In the genomic region with DNA sequence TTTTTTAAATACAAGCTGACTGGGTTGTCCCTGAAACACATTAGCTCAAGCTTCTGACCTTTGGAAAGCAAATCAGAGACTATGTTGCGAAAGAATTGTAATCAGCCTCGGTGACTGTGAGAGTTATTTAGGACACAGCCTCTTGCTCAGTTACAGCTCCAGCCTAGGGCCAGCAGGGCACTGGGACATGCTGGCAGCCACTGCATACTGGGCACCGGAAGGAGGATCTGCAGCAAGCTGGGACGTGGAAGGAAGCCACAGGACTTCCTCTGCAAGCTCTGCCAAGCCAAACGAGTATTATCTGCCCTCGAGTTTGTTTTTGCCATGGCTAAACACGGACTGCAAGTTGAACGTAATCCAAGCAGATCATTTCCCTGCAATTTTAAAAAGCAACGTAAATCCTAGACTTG, we compare ENCODE assay signal across 8 cellular contexts. TPM values are rescaled to one million over a fixed set of nuclear protein-coding genes. Genes with fewer than 3 reads are reported as not detected.
DNase-seq lines count a peak whose midpoint lies in the region; ATAC-seq and TF ChIP-seq lines count a peak whose summit lies in the region.

No MANE protein-coding gene starts in this region.

- H3K4me1 Mint-ChIP-seq in activated CD4-positive, alpha-beta memory T cell treated with anti-CD3 and anti-CD28 coated beads, Interleukin-2, amount 10 ng/mL, durations not matched to agents 7 days and 5 days: peaks cover 50% of the 10 kb centered on the region

- POLR2A ChIA-PET in activated CD4-positive, alpha-beta memory T cell treated with anti-CD3 and anti-CD28 coated beads, Interleukin-2, amount 10 ng/mL, durations not matched to agents 7 days and 5 days (lab: Charles Lee): interaction anchor here (1.0 to 8.1 kb wide), 13 partner anchors 12 to 209 kb away, joined by 3 to 97 read pairs (median 6); partner anchors contain the start of genes CNBP and COPG1

- peak overlapping the region; percentile 56 for H3K4me3 ChIP-seq in Loucy (ENCODE audit: low read length, poor library complexity, severe bottlenecking)

- peak overlapping the region; percentile 71 for H3K4me2 ChIP-seq in Loucy (ENCODE audit: low read depth, low read length, poor library complexity, severe bottlenecking)

- peak overlapping the region; percentile 63 for H3K9ac ChIP-seq in Loucy (ENCODE audit: low read depth, low read length, poor library complexity, severe bottlenecking)

- H3K27me3 Mint-ChIP-seq in activated CD4-positive, alpha-beta memory T cell treated with anti-CD3 and anti-CD28 coated beads, Interleukin-2, amount 10 ng/mL, durations not matched to agents 7 days and 5 days: no peaks in the 10 kb centered on the region

- H3K9me3 Mint-ChIP-seq in activated CD4-positive, alpha-beta memory T cell treated with anti-CD3 and anti-CD28 coated beads, Interleukin-2, amount 10 ng/mL, durations not matched to agents 7 days and 5 days: no peaks in the 10 kb centered on the region

- DNase-seq in D341Med (ENCODE audit: low spot score): peak; percentile 48
- DNase-seq in activated CD4-positive, alpha-beta memory T cell treated with anti-CD3 and anti-CD28 coated beads, Interleukin-2, amount 10 ng/mL, durations not matched to agents 7 days and 5 days: peak; percentile 42
- peak; percentile 88 for DNase-seq in fibroblast of peridontal ligament (ENCODE audit: extremely low read depth)
- peak; percentile 45 for DNase-seq in occipital lobe (lab: John Stamatoyannopoulos, UW)
- no peak for DNase-seq in GM13976 (ENCODE audit: low spot score)
- DNase-seq in GM19240 (ENCODE audit: insufficient read length, low spot score): no peak

- in situ Hi-C loops in GM13976 (cut with MboI; ENCODE audit: low sequenced_read_pairs, unreplicated experiment): no loop called here

- peak overlapping the region; percentile 73 for H3K27ac Mint-ChIP-seq in activated CD4-positive, alpha-beta memory T cell treated with anti-CD3 and anti-CD28 coated beads, Interleukin-2, amount 10 ng/mL, durations not matched to agents 7 days and 5 days

- no peaks in the 10 kb centered on the region for H3K36me3 Mint-ChIP-seq in activated CD4-positive, alpha-beta memory T cell treated with anti-CD3 and anti-CD28 coated beads, Interleukin-2, amount 10 ng/mL, durations not matched to agents 7 days and 5 days (ENCODE audit: low read depth)

- H3K36me3 ChIP-seq in Loucy (ENCODE audit: insufficient read depth, low read length): no peaks in the 10 kb centered on the region

- H4K20me1 ChIP-seq in Loucy (ENCODE audit: insufficient read depth, low read length, poor library complexity, severe bottlenecking): no peaks in the 10 kb centered on the region

- H3K9me3 ChIP-seq in Loucy (ENCODE audit: insufficient read depth, low read depth, low read length): no peaks in the 10 kb centered on the region

- no peak for TF ChIP-seq CTCF in Loucy (conservative IDR thresholded peaks at IDR 0.05; ENCODE audit: low read length)
- no peak for TF ChIP-seq CTCF in GM13976 (IDR thresholded peaks at IDR 0.05; ENCODE audit: borderline replicate concordance, control extremely low read depth, extremely low read depth, insufficient read depth, missing control alignments)

- H3K4me1 ChIP-seq in Loucy (ENCODE audit: insufficient read depth, low read length, poor library complexity, severe bottlenecking): peaks cover 25% of the 10 kb centered on the region

- no peaks in the 10 kb centered on the region for H3K27me3 ChIP-seq in Loucy (ENCODE audit: insufficient read depth, low read length, poor library complexity, severe bottlenecking)

- CTCF ChIA-PET in activated CD4-positive, alpha-beta memory T cell treated with anti-CD3 and anti-CD28 coated beads, Interleukin-2, amount 10 ng/mL, durations not matched to agents 7 days and 5 days (lab: Charles Lee): interaction anchor here (0.9 to 3.7 kb wide), 18 partner anchors 8 to 255 kb away, joined by 3 to 30 read pairs (median 5); partner anchors contain the start of genes CNBP and COPG1

- no peaks in the 10 kb centered on the region for H3K9me2 ChIP-seq in Loucy (replicated peaks; ENCODE audit: low read depth, low read length)

- no peak overlapping the region for H3K4me3 Mint-ChIP-seq in activated CD4-positive, alpha-beta memory T cell treated with anti-CD3 and anti-CD28 coated beads, Interleukin-2, amount 10 ng/mL, durations not matched to agents 7 days and 5 days

- peaks cover 5% of the 10 kb centered on the region; the same call in 1 of the 2 replicates for H3F3A ChIP-seq in Loucy (ENCODE audit: low read depth)

- no peaks in the 10 kb centered on the region for H3K79me2 ChIP-seq in Loucy (ENCODE audit: insufficient read depth, low read length)

- no peak for ATAC-seq in HG02623 (IDR thresholded peaks at IDR 0.05; ENCODE audit: unreplicated experiment)

- peak overlapping the region; percentile 85 for H2AFZ ChIP-seq in Loucy (ENCODE audit: low read length)

RNA-seq across cellular contexts. Expression of gene COPG1, which starts 24.4 kb away (rescaled TPM):
- total RNA-seq in activated CD4-positive, alpha-beta memory T cell treated with anti-CD3 and anti-CD28 coated beads, Interleukin-2, amount 10 ng/mL, durations not matched to agents 7 days and 5 days: 100 to 1,000 TPM; 157 TPM
- total RNA-seq in occipital lobe: 117 TPM

RNA-seq across cellular contexts. Expression of gene CNBP, which starts 41.3 kb away (rescaled TPM):
- 100 to 1,000 TPM; 321 to 322 TPM for total RNA-seq in activated CD4-positive, alpha-beta memory T cell treated with anti-CD3 and anti-CD28 coated beads, Interleukin-2, amount 10 ng/mL, durations not matched to agents 7 days and 5 days
- total RNA-seq in occipital lobe: 169 TPM

RNA-seq across cellular contexts. Expression of gene HMCES, which starts 53.7 kb away (rescaled TPM):
- total RNA-seq in activated CD4-positive, alpha-beta memory T cell treated with anti-CD3 and anti-CD28 coated beads, Interleukin-2, amount 10 ng/mL, durations not matched to agents 7 days and 5 days: 10 to 100 TPM; 45.7 to 50.1 TPM
- total RNA-seq in occipital lobe: 17.0 TPM

Comparison
In these comparisons a context has a peak if more than half of its experiments do, and no peak if none do; other contexts are left out.
1. DNase-seq: peak in D341Med (single experiment), activated CD4-positive, alpha-beta memory T cell treated with anti-CD3 and anti-CD28 coated beads, Interleukin-2, amount 10 ng/mL, durations not matched to agents 7 days and 5 days (single experiment), fibroblast of peridontal ligament (single experiment) and occipital lobe (single experiment); none in GM13976 (single experiment) and GM19240 (single experiment).